16 cellular contexts compared by ENCODE assay signal in genomic region chr10:123746927-123747326, GRCh38.
DNase-seq lines count a peak whose midpoint lies in the region; FAIRE-seq and TF ChIP-seq lines count a peak whose summit lies in the region.
"Had no signal": no experiment of that assay in that cellular context is flagged by ENCODE, and none has a peak within 500 bp of the region (broad histone marks: within the 10 kb centered on the region; RNA-seq: fewer than 3 reads in every experiment).

No MANE protein-coding gene starts in this region.

- H2AK5ac ChIP-seq in H1 (ENCODE audit: low read depth, low read length), result no peak overlapping the region
- H2AK5ac ChIP-seq in mesendoderm (ENCODE audit: low read length), result no peak overlapping the region

- no peaks in the 10 kb centered on the region for H3K79me1 ChIP-seq in H1 (ENCODE audit: low read depth, low read length)
- no peaks in the 10 kb centered on the region for H3K79me1 ChIP-seq in mesendoderm (ENCODE audit: low read length)

- no peak overlapping the region for H2BK120ac ChIP-seq in H1 (replicated peaks; ENCODE audit: low read depth, low read length)
- no peak overlapping the region for H2BK120ac ChIP-seq in mesendoderm (ENCODE audit: low read depth, low read length)

- POLR2A ChIA-PET in H1 (lab: Charles Lee; ENCODE audit: partially characterized antibody), result no interaction called here

- H3K4me3 Mint-ChIP-seq in type B pancreatic cell, result no peak overlapping the region
- H3K4me3 Mint-ChIP-seq: CD14-positive monocyte; CD8-positive, alpha-beta T cell had no signal

- H3K23me2 ChIP-seq in H1 (ENCODE audit: low read depth, low read length), result no peaks in the 10 kb centered on the region

- no peak overlapping the region for H3K4me2 ChIP-seq in H1 (ENCODE audit: insufficient read depth in 1 of 2, low read depth in 2 of 2, low read length in 2 of 2)
- H3K4me2 ChIP-seq in mesendoderm (ENCODE audit: low read length), result no peak overlapping the region
- H3K4me2 ChIP-seq: A549 had no signal

- H2BK15ac ChIP-seq in H1 (ENCODE audit: low read length) (no peak overlapping the region), mesendoderm (replicated peaks; ENCODE audit: low read depth) (no peak overlapping the region)

- CTCF ChIA-PET in H1 (lab: Charles Lee; ENCODE audit: partially characterized antibody), result interaction anchor here (0.5 to 1.9 kb wide), 8 partner anchors 10 to 172 kb away, joined by 3 to 5 read pairs (median 3); no protein-coding TSS in a partner anchor

- H4K5ac ChIP-seq in H1 (ENCODE audit: insufficient read length, low read depth, low read length), result no peak overlapping the region
- H4K5ac ChIP-seq in mesendoderm (ENCODE audit: low read length), result no peak overlapping the region

- DNase-seq in H1 (ENCODE audit: low read depth in 1 of 2, low spot score in 2 of 2), result no peak
- DNase-seq in mesendoderm, result peak; percentile 40
- no peak for DNase-seq in mesenteric fat pad (ENCODE audit: low spot score)
- DNase-seq in type B pancreatic cell (ENCODE audit: extremely low spot score, unreplicated experiment), result no peak
- DNase-seq in stimulated activated CD4-positive, alpha-beta T cell treated with anti-CD3 and anti-CD28 coated beads, Interleukin-4, amount 100 ng/mL, for 1 hour, result no peak
- no peak for DNase-seq in dedifferentiated amniotic fluid mesenchymal stem cell (ENCODE audit: extremely low spot score)
- DNase-seq: Caco-2; CD8-positive, alpha-beta T cell; DND-41; GDM1 had no signal

- H3K4me1 ChIP-seq in HUES6 (ENCODE audit: control insufficient read depth, insufficient read depth, low read length), result peaks cover 45% of the 10 kb centered on the region
- peaks cover 0 to 10% (median 1%) of the 10 kb centered on the region in 4 experiments; a peak in 4 of 7 replicates for H3K4me1 ChIP-seq in H1 (replicated peaks in 1 of 4; ENCODE audit: control insufficient read depth in 3 of 4, insufficient read depth in 4 of 4, low read length in 3 of 4)
- peaks cover 4% of the 10 kb centered on the region for H3K4me1 ChIP-seq in mesendoderm (ENCODE audit: control insufficient read depth, low read depth, low read length)

- H3K56ac ChIP-seq in H1 (replicated peaks; ENCODE audit: insufficient read length, low read depth, low read length) (no peak overlapping the region), mesendoderm (ENCODE audit: low read length) (no peak overlapping the region)

- H3K27ac Mint-ChIP-seq in type B pancreatic cell, result no peak overlapping the region
- H3K27ac Mint-ChIP-seq: CD8-positive, alpha-beta T cell had no signal

- peak overlapping the region; percentile 39 for H4K91ac ChIP-seq in H1 (replicated peaks; ENCODE audit: insufficient read length, low read length)

- H3K4me3 ChIP-seq in HUES6 (ENCODE audit: low read depth, low read length) (no peak overlapping the region), H1 (ENCODE audit: extremely low read depth in 1 of 4, insufficient read depth in 2 of 4, low read depth in 3 of 4, low read length in 4 of 4) (no peak overlapping the region), mesendoderm (ENCODE audit: low read length) (no peak overlapping the region)
- H3K4me3 ChIP-seq: A549 had no signal

- H3K36me3 ChIP-seq in HUES6 (ENCODE audit: control insufficient read depth, insufficient read depth, low read length) (no peaks in the 10 kb centered on the region; the same call in 1 of the 2 replicates), H1 (ENCODE audit: control insufficient read depth in 2 of 4, insufficient read depth in 4 of 4, low read length in 3 of 4) (peaks cover 0 to 5% (median 0%) of the 10 kb centered on the region in 4 experiments; a peak in 2 of 8 replicates), mesendoderm (ENCODE audit: control insufficient read depth, insufficient read depth, low read length) (no peaks in the 10 kb centered on the region)

- 0 out of 2 replicates have a peak overlapping the region, but pooled peaks have one; percentile 23 for H2BK20ac ChIP-seq in H1 (ENCODE audit: low read length)

- TF ChIP-seq EP300 in H1 (IDR thresholded peaks at IDR 0.05; ENCODE audit: borderline replicate concordance in 1 of 2, low read depth in 2 of 2, low read length in 2 of 2), result no peak

- H3K9me3 ChIP-seq in HUES6 (ENCODE audit: control insufficient read depth, insufficient read depth, low read depth, low read length) (peaks cover 4% of the 10 kb centered on the region; the same call in 1 of the 2 replicates), H1 (ENCODE audit: insufficient read depth in 2 of 2, low read depth in 1 of 2, low read length in 1 of 2) (peaks cover 6 to 11% of the 10 kb centered on the region in 2 experiments)
- H3K9me3 ChIP-seq: A549, Caco-2 had no signal

- FAIRE-seq in H1 (lab: Jason Lieb, UNC), result no peak
- FAIRE-seq: A549, GM12892, GM19239, H54 had no signal

- peaks cover 10% of the 10 kb centered on the region for H3K9me3 Mint-ChIP-seq in type B pancreatic cell
- H3K9me3 Mint-ChIP-seq: CD8-positive, alpha-beta T cell had no signal

- H4K8ac ChIP-seq in H1 (ENCODE audit: extremely low read depth, insufficient read depth, low read length) (no peak overlapping the region), mesendoderm (ENCODE audit: low read depth, low read length) (no peak overlapping the region)

- no peak overlapping the region for H3K27ac ChIP-seq in HUES6 (ENCODE audit: low read depth, low read length)
- no peak overlapping the region for H3K27ac ChIP-seq in H1 (ENCODE audit: low read depth, low read length)
- no peak overlapping the region for H3K27ac ChIP-seq in mesendoderm (ENCODE audit: low read depth, low read length)
- H3K27ac ChIP-seq: A549 had no signal

- H3K9ac ChIP-seq in HUES6 (ENCODE audit: low read length) (peak overlapping the region; percentile 41), H1 (replicated peaks in 1 of 4; ENCODE audit: extremely low read depth in 1 of 4, low read depth in 3 of 4, low read length in 3 of 4) (no peak overlapping the region), mesendoderm (ENCODE audit: low read length) (no peak overlapping the region)

- no peak overlapping the region for H2AFZ ChIP-seq in H1 (ENCODE audit: low read length)

- 67% methylated on average over 8 of the region's 8 CpGs; no CpG with 5 or more reads in 1 of the 2 experiments for WGBS in H1 (ENCODE audit: extremely low coverage in 1 of 2, insufficient coverage in 1 of 2, insufficient read length in 1 of 2, insufficient replicate concordance in 2 of 2, low coverage in 1 of 2, low lambda C conversion rate in 2 of 2, missing lambda C conversion rate in 1 of 2), 2 experiments
- WGBS in mesendoderm (ENCODE audit: extremely low coverage, insufficient coverage, low lambda C conversion rate), result no CpG with 5 or more reads among the region's 8 CpGs

- peaks cover 10% of the 10 kb centered on the region for H3K4me1 Mint-ChIP-seq in type B pancreatic cell (ENCODE audit: unreplicated experiment)
- H3K4me1 Mint-ChIP-seq: CD14-positive monocyte had no signal

- H3K36me3 Mint-ChIP-seq in type B pancreatic cell, result no peaks in the 10 kb centered on the region
- H3K36me3 Mint-ChIP-seq: CD14-positive monocyte; CD8-positive, alpha-beta T cell had no signal

- H3K4ac ChIP-seq in H1 (replicated peaks; ENCODE audit: insufficient read length, low read depth, low read length) (no peak overlapping the region), mesendoderm (ENCODE audit: low read depth, low read length) (no peak overlapping the region)

- H3K27me3 Mint-ChIP-seq in type B pancreatic cell, result peaks cover 5% of the 10 kb centered on the region

- no peak overlapping the region for H3K14ac ChIP-seq in H1 (ENCODE audit: insufficient read length)

- H2BK5ac ChIP-seq in H1 (ENCODE audit: low read depth, low read length), result no peak overlapping the region
- H2BK5ac ChIP-seq in mesendoderm (ENCODE audit: low read length), result no peak overlapping the region

- no peak for TF ChIP-seq RAD21 in H1 (IDR thresholded peaks at IDR 0.05 in 1 of 2, conservative IDR thresholded peaks at IDR 0.05 in 1 of 2; ENCODE audit: low read depth in 2 of 2, low read length in 2 of 2)

- H3K27me3 ChIP-seq in HUES6 (ENCODE audit: control insufficient read depth, insufficient read depth, low read length) (peaks cover 5% of the 10 kb centered on the region; the same call in 1 of the 2 replicates), H1 (replicated peaks in 1 of 4; ENCODE audit: control insufficient read depth in 3 of 4, extremely low read depth in 1 of 4, insufficient read depth in 3 of 4, low read length in 3 of 4) (no peaks in the 10 kb centered on the region), mesendoderm (ENCODE audit: insufficient read depth, low read length, poor library complexity) (no peaks in the 10 kb centered on the region)

- H3K18ac ChIP-seq in H1 (ENCODE audit: extremely low read depth, low read length), result 0 out of 2 replicates have a peak overlapping the region, but pooled peaks have one; percentile 14
- no peak overlapping the region for H3K18ac ChIP-seq in mesendoderm (ENCODE audit: low read length)

- H3K79me2 ChIP-seq in H1 (ENCODE audit: control insufficient read depth in 1 of 2, insufficient read depth in 2 of 2, low read length in 2 of 2) (no peaks in the 10 kb centered on the region), mesendoderm (ENCODE audit: control insufficient read depth, insufficient read depth, low read length) (no peaks in the 10 kb centered on the region)

- no peak for TF ChIP-seq POLR2A in H1 (IDR thresholded peaks at IDR 0.05; ENCODE audit: control extremely low read depth in 1 of 2, low read depth in 2 of 2, low read length in 2 of 2)

- peak overlapping the region; percentile 28; the same call in 1 of the 2 replicates for H2BK12ac ChIP-seq in H1 (ENCODE audit: low read depth, low read length)

- H4K20me1 ChIP-seq in H1 (replicated peaks in 1 of 2; ENCODE audit: control insufficient read depth in 1 of 2, insufficient read depth in 2 of 2, low read length in 2 of 2), result peaks cover 0 to 2% of the 10 kb centered on the region in 2 experiments

- no peak for TF ChIP-seq CTCF in H1 (IDR thresholded peaks at IDR 0.05; ENCODE audit: control extremely low read depth in 1 of 3, insufficient read depth in 1 of 3, low read depth in 1 of 3, low read length in 3 of 3)
- TF ChIP-seq CTCF in type B pancreatic cell (conservative IDR thresholded peaks at IDR 0.05), result no peak

- H3K23ac ChIP-seq in H1 (ENCODE audit: insufficient read length), result no peak overlapping the region
- H3K23ac ChIP-seq in mesendoderm (ENCODE audit: low read length), result peak overlapping the region; percentile 60

TF ChIP-seq in H1, 55 proteins besides CTCF, POLR2A, EP300 and RAD21:
- no peak for TF ChIP-seq SP4 (IDR thresholded peaks at IDR 0.05; ENCODE audit: low read length)
- TF ChIP-seq KDM4A (IDR thresholded peaks at IDR 0.05; ENCODE audit: low read depth, low read length, severe bottlenecking), result no peak
- no peak for TF ChIP-seq GABPA (IDR thresholded peaks at IDR 0.05; ENCODE audit: borderline replicate concordance, insufficient read depth, low read length)
- no peak for TF ChIP-seq RXRA (IDR thresholded peaks at IDR 0.05; ENCODE audit: insufficient read depth, low read depth, low read length)
- peak; percentile 27 for TF ChIP-seq NANOG (IDR thresholded peaks at IDR 0.05; ENCODE audit: insufficient read depth, low read depth, low read length, poor library complexity, severe bottlenecking)
- TF ChIP-seq POLR2AphosphoS5 (IDR thresholded peaks at IDR 0.05; ENCODE audit: low read depth, low read length), result no peak
- no peak for TF ChIP-seq SAP30 (IDR thresholded peaks at IDR 0.05; ENCODE audit: insufficient read depth, insufficient replicate concordance, low read length)
